ENCODE assay signal across 11 cellular contexts in the genomic region with DNA sequence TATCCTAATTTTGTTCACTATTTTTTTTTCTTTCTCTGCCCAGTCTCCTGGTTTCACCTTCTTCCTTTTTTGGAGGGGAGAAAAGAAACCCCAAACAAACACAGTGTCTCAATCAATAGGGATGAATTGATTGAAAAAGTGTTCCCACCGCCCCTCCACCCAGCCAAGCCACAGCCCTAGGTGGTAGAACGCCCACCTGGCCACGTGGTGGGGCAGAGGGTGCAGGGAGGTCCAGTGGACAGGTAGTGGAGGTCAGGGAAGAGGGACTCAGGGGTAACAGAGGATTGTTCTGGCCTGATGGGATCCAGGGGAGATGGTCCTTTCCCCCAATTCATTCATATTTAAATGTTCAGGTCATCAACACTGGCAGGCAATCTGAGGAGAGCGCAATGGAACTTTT. TPM values are rescaled to one million over a fixed set of nuclear protein-coding genes. Genes with fewer than 3 reads are reported as not detected.
A peak's percentile ranks its signal among the peaks of the same experiment; 100 is the strongest.
DNase-seq lines count a peak whose midpoint lies in the region; ATAC-seq, FAIRE-seq and TF ChIP-seq lines count a peak whose summit lies in the region.
"Had no signal": no experiment of that assay in that cellular context is flagged by ENCODE, and none has a peak within 500 bp of the region (broad histone marks: within the 10 kb centered on the region; RNA-seq: fewer than 3 reads in every experiment).

No MANE protein-coding gene starts in this region.

- TF ChIP-seq CTCF in heart left ventricle (IDR thresholded peaks at IDR 0.05) (no peak), endothelial cell of umbilical vein (IDR thresholded peaks at IDR 0.05; ENCODE audit: extremely low read depth in 1 of 2, insufficient read depth in 1 of 2, low read depth in 1 of 2, low read length in 2 of 2) (no peak)

- H3K9ac ChIP-seq in endothelial cell of umbilical vein (replicated peaks; ENCODE audit: extremely low read depth, insufficient read depth, low read length): peak overlapping the region; percentile 97

- ATAC-seq in heart left ventricle: no peak
- ATAC-seq in HG03571 (IDR thresholded peaks at IDR 0.05; ENCODE audit: unreplicated experiment): no peak
- ATAC-seq: left lung had no signal

- H3K4me3 ChIP-seq in heart left ventricle (peak overlapping the region in 8 of 12 donors; percentile 18 to 68 (median 52)), endothelial cell of umbilical vein (replicated peaks in 1 of 3; ENCODE audit: insufficient read depth in 1 of 3, low read depth in 1 of 3, low read length in 3 of 3) (peak overlapping the region in 2 of 3 experiments; percentile 19 to 63), mesodermal cell (ENCODE audit: extremely low read depth, insufficient read depth, low read length, poor library complexity, severe bottlenecking) (peak overlapping the region; percentile 18)
- H3K4me3 ChIP-seq: left lung had no signal

- WGBS in heart left ventricle, 4 donors: 45 to 64% (median 53%) methylated on average over 4 of the region's 4 CpGs
- 7% methylated on average over 3 of the region's 4 CpGs; no CpG with 5 or more reads in 1 of the 2 experiments for WGBS in mesodermal cell (ENCODE audit: insufficient coverage in 2 of 2), 2 experiments

- dilution Hi-C loops in endothelial cell of umbilical vein (cut with MboI; ENCODE audit: extremely low pct_ligation_motif_present, low sequenced_read_pairs): no loop called here

- no peaks in the 10 kb centered on the region for H3K36me3 ChIP-seq in heart left ventricle
- no peaks in the 10 kb centered on the region for H3K36me3 ChIP-seq in endothelial cell of umbilical vein (ENCODE audit: control insufficient read depth in 2 of 2, extremely low read depth in 1 of 2, insufficient read depth in 2 of 2, low read length in 2 of 2)
- no peaks in the 10 kb centered on the region for H3K36me3 ChIP-seq in mesodermal cell (ENCODE audit: control insufficient read depth, insufficient read depth, low read length)
- H3K36me3 ChIP-seq: left lung had no signal

- H2AFZ ChIP-seq in endothelial cell of umbilical vein (ENCODE audit: low read depth, low read length): peak overlapping the region; percentile 6

- POLR2A ChIA-PET in endothelial cell of umbilical vein (lab: Charles Lee): no interaction called here

- no peak for DNase-seq in heart left ventricle
- DNase-seq in cardiac septum (ENCODE audit: low spot score): no peak
- DNase-seq in endothelial cell of umbilical vein (ENCODE audit: low read depth, low spot score): no peak
- DNase-seq in urothelium cell line (ENCODE audit: low spot score): no peak
- no peak for DNase-seq in activated gamma-delta T cell treated with Interleukin-2 at 50 U/mL for 16 hours
- no peak for DNase-seq in SKM-1 (lab: John Stamatoyannopoulos, UW; ENCODE audit: unreplicated experiment)
- DNase-seq: left lung, substantia nigra had no signal

- TF ChIP-seq POLR2A in heart left ventricle (IDR thresholded peaks at IDR 0.05): no peak
- TF ChIP-seq POLR2A in endothelial cell of umbilical vein (IDR thresholded peaks at IDR 0.05; ENCODE audit: low read depth, low read length): no peak

- peak overlapping the region; percentile 77 for H3K4me2 ChIP-seq in endothelial cell of umbilical vein (ENCODE audit: insufficient read depth, low read length)

- FAIRE-seq in endothelial cell of umbilical vein (lab: Jason Lieb, UNC) (no peak), urothelium cell line (lab: Jason Lieb, UNC) (peak; percentile 87)
- FAIRE-seq: A204.1 had no signal

- no peaks in the 10 kb centered on the region for H3K9me1 ChIP-seq in endothelial cell of umbilical vein (replicated peaks; ENCODE audit: control insufficient read depth, extremely low read depth, insufficient read depth, low read length)

- peaks cover 38% of the 10 kb centered on the region for H3K79me2 ChIP-seq in endothelial cell of umbilical vein (ENCODE audit: control insufficient read depth, insufficient read depth, low read length)

- CTCF ChIA-PET in endothelial cell of umbilical vein (lab: Charles Lee): interaction anchor here (1.2 to 5.9 kb wide), 3 partner anchors 10 to 1390 kb away, joined by 3 to 87 read pairs (median 11); no protein-coding TSS in a partner anchor

- H4K20me1 ChIP-seq in endothelial cell of umbilical vein (replicated peaks; ENCODE audit: control insufficient read depth, extremely low read depth, insufficient read depth, low read length): no peaks in the 10 kb centered on the region

- peak overlapping the region in 8 of 12 donors; percentile 15 to 75 (median 54) for H3K27ac ChIP-seq in heart left ventricle
- H3K27ac ChIP-seq in endothelial cell of umbilical vein (ENCODE audit: insufficient read depth, low read depth, low read length): peak overlapping the region; percentile 61
- H3K27ac ChIP-seq in mesodermal cell (ENCODE audit: low read depth, low read length, severe bottlenecking): no peak overlapping the region

- H3K4me1 ChIP-seq in heart left ventricle (peaks cover 0 to 26% (median 13%) of the 10 kb centered on the region in 12 donors), endothelial cell of umbilical vein (ENCODE audit: control insufficient read depth, extremely low read depth, insufficient read depth, low read length) (peaks cover 41% of the 10 kb centered on the region), mesodermal cell (ENCODE audit: control insufficient read depth, insufficient read depth, low read length, poor library complexity, severe bottlenecking) (peaks cover 34% of the 10 kb centered on the region)

- H3K27me3 ChIP-seq in heart left ventricle (peaks cover 0 to 10% (median 0%) of the 10 kb centered on the region in 9 donors), endothelial cell of umbilical vein (ENCODE audit: control insufficient read depth in 2 of 2, insufficient read depth in 2 of 2, low read length in 2 of 2) (no peaks in the 10 kb centered on the region)

- intact Hi-C loops in heart left ventricle (cut with DNase I) (loop anchor here in 8 of 10 donors (5.0 to 10.0 kb wide), 5 partner anchors 686 to 1466 kb away; no protein-coding TSS in a partner anchor), cardiac septum (cut with DNase I) (no loop called here), endothelial cell of umbilical vein (cut with micrococcal nuclease) (loop anchor here (10.0 kb wide), 2 partner anchors 1566 to 1756 kb away; a partner anchor contains a TSS)

- H3K9me3 ChIP-seq in heart left ventricle: no peaks in the 10 kb centered on the region
- no peaks in the 10 kb centered on the region for H3K9me3 ChIP-seq in endothelial cell of umbilical vein (replicated peaks; ENCODE audit: control insufficient read depth, insufficient read depth, low read length)
- H3K9me3 ChIP-seq in mesodermal cell (ENCODE audit: control insufficient read depth, low read length): no peaks in the 10 kb centered on the region
- H3K9me3 ChIP-seq: left lung had no signal

- no TSS peak for BruUV-seq in endothelial cell of umbilical vein (replicated peaks; lab: Mats Ljungman, UMichigan)

TF ChIP-seq in endothelial cell of umbilical vein, 7 proteins besides CTCF, POLR2A, EP300 and RAD21:
- TF ChIP-seq, protein P1, sequence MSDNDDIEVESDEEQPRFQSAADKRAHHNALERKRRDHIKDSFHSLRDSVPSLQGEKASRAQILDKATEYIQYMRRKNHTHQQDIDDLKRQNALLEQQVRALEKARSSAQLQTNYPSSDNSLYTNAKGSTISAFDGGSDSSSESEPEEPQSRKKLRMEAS (IDR thresholded peaks at IDR 0.05; ENCODE audit: insufficient read depth, insufficient read length): no peak
- TF ChIP-seq JUN (IDR thresholded peaks at IDR 0.05; ENCODE audit: borderline replicate concordance, insufficient read depth, insufficient read length, low read depth): no peak
- no peak for TF ChIP-seq FOS (IDR thresholded peaks at IDR 0.05; ENCODE audit: borderline replicate concordance, insufficient read depth, low read length)
- no peak for TF ChIP-seq GATA2 (IDR thresholded peaks at IDR 0.05; ENCODE audit: insufficient read depth, insufficient read length, low read depth, low read length)
- TF ChIP-seq MYC (IDR thresholded peaks at IDR 0.05; ENCODE audit: low read depth, low read length): no peak
- no peak for TF ChIP-seq EZH2 (IDR thresholded peaks at IDR 0.05; ENCODE audit: borderline replicate concordance, low read depth, low read length, severe bottlenecking)
- TF ChIP-seq POLR2AphosphoS5 (IDR thresholded peaks at IDR 0.05; ENCODE audit: insufficient read depth, low read depth, low read length): no peak

RNA-seq across cellular contexts. Expression of a gene that starts 1.8 kb away (rescaled TPM):
- total RNA-seq in heart left ventricle (1 to 10 TPM in 5 of 9 donors, under 1 TPM in 4; 0.19 to 7.5 (median 1.6) TPM), cardiac septum (14.1 TPM), endothelial cell of umbilical vein (23.2 and 32.3 TPM in 2 replicates)
- polyA plus RNA-seq in heart left ventricle (1 to 10 TPM in 1 of 2 donors, under 1 TPM in 1; 0.39 to 2.8 TPM), endothelial cell of umbilical vein (21.4 and 22.9 TPM in 2 replicates)
- polyA plus RNA-seq in endothelial cell of umbilical vein (2011; cell fraction: cytosol; rRNA removed): 19.5 and 20.3 TPM in 2 replicates
- 46.6 and 47.7 TPM in 2 replicates for polyA plus RNA-seq in endothelial cell of umbilical vein (2011; cell fraction: nucleus; rRNA removed)
- 36.2 and 75.7 TPM in 2 replicates for polyA plus RNA-seq in endothelial cell of umbilical vein (2012)
- 104 and 126 TPM in 2 replicates for polyA minus RNA-seq in endothelial cell of umbilical vein
- polyA minus RNA-seq in endothelial cell of umbilical vein (2011; cell fraction: cytosol; rRNA and poly(A)+ RNA removed): not detected
- 69.5 and 79.6 TPM in 2 replicates for polyA minus RNA-seq in endothelial cell of umbilical vein (2011; cell fraction: nucleus; rRNA and poly(A)+ RNA removed)
- 9.5 TPM for polyA plus RNA-seq in mesodermal cell (2013, experiment 1 of 2)
- 6.9 TPM for polyA plus RNA-seq in mesodermal cell (2013, experiment 2 of 2)
